Comparison of ENCODE assay signal across 10 cellular contexts in genomic region chr1:39047374-39048229, GRCh38. TPM values are rescaled to one million over a fixed set of nuclear protein-coding genes. Genes with fewer than 3 reads are reported as not detected.
DNase-seq lines count a peak whose midpoint lies in the region; ATAC-seq and TF ChIP-seq lines count a peak whose summit lies in the region.
"Had no signal": no experiment of that assay in that cellular context is flagged by ENCODE, and none has a peak within 500 bp of the region (broad histone marks: within the 10 kb centered on the region; RNA-seq: fewer than 3 reads in every experiment).

No MANE protein-coding gene starts in this region.

- H3K27ac ChIP-seq in breast epithelium (peak overlapping the region in 1 of 2 donors; percentile 58), right lobe of liver (peak overlapping the region in 1 of 3 donors; percentile 8), aorta (ENCODE audit: low read depth in 1 of 2, low read length in 2 of 2) (peak overlapping the region in 1 of 2 donors; percentile 28)
- H3K27ac ChIP-seq in CD4-positive, alpha-beta memory T cell (ENCODE audit: low read depth, low read length): no peak overlapping the region
- H3K27ac ChIP-seq: SK-N-MC had no signal

- TF ChIP-seq CTCF in MCF 10A (IDR thresholded peaks at IDR 0.05; ENCODE audit: unreplicated experiment): no peak
- TF ChIP-seq CTCF in breast epithelium (IDR thresholded peaks at IDR 0.05): no peak
- no peak for TF ChIP-seq CTCF in astrocyte of the spinal cord (IDR thresholded peaks at IDR 0.05; ENCODE audit: low read depth, low read length)
- TF ChIP-seq CTCF in right lobe of liver (IDR thresholded peaks at IDR 0.05): no peak

- no peak for TF ChIP-seq POLR2A in breast epithelium (IDR thresholded peaks at IDR 0.05)
- no peak for TF ChIP-seq POLR2A in right lobe of liver (IDR thresholded peaks at IDR 0.05)

- H3K27ac Mint-ChIP-seq in MCF 10A (ENCODE audit: low read depth, unreplicated experiment): no peak overlapping the region
- H3K27ac Mint-ChIP-seq in CD4-positive, alpha-beta memory T cell: no peak overlapping the region

- peaks cover 7% of the 10 kb centered on the region for H3K4me1 Mint-ChIP-seq in MCF 10A (ENCODE audit: insufficient read depth, unreplicated experiment)
- H3K4me1 Mint-ChIP-seq in CD4-positive, alpha-beta memory T cell: peaks cover 4 to 7% (median 5%) of the 10 kb centered on the region in 4 donors

- CTCF ChIA-PET in MCF 10A (lab: Yijun Ruan, JAX): no interaction called here
- CTCF ChIA-PET in CD4-positive, alpha-beta memory T cell (lab: Charles Lee; ENCODE audit: partially characterized antibody): interaction anchor here (0.6 to 1.1 kb wide), 2 partner anchors 46 to 76 kb away, joined by 3 to 4 read pairs; no protein-coding TSS in a partner anchor

- no peaks in the 10 kb centered on the region for H3K36me3 ChIP-seq in breast epithelium
- peaks cover 0 to 4% (median 1%) of the 10 kb centered on the region in 4 donors for H3K36me3 ChIP-seq in right lobe of liver
- H3K36me3 ChIP-seq in aorta (ENCODE audit: control insufficient read depth in 1 of 2, insufficient read depth in 2 of 2, low read length in 1 of 2): peaks cover 2 to 3% of the 10 kb centered on the region in 2 donors
- H3K36me3 ChIP-seq in CD4-positive, alpha-beta memory T cell (ENCODE audit: insufficient read depth, low read length): no peaks in the 10 kb centered on the region

- no peaks in the 10 kb centered on the region for H3K9me3 Mint-ChIP-seq in MCF 10A (ENCODE audit: unreplicated experiment)
- no peaks in the 10 kb centered on the region for H3K9me3 Mint-ChIP-seq in CD4-positive, alpha-beta memory T cell

- POLR2A ChIA-PET in MCF 10A (lab: Yijun Ruan, JAX): interaction anchor here (0.6 to 1.2 kb wide), 2 partner anchors 21 to 189 kb away, joined by 3 to 4 read pairs; partner anchors contain the start of gene NDUFS5
- POLR2A ChIA-PET in CD4-positive, alpha-beta memory T cell (lab: Charles Lee; ENCODE audit: partially characterized antibody): no interaction called here

- H3K27me3 ChIP-seq in breast epithelium: no peaks in the 10 kb centered on the region
- H3K27me3 ChIP-seq in right lobe of liver: no peaks in the 10 kb centered on the region
- H3K27me3 ChIP-seq in aorta (ENCODE audit: control insufficient read depth in 1 of 2, insufficient read depth in 2 of 2, low read length in 1 of 2): no peaks in the 10 kb centered on the region
- H3K27me3 ChIP-seq in CD4-positive, alpha-beta memory T cell (ENCODE audit: insufficient read depth, low read length): no peaks in the 10 kb centered on the region

- H3K4me3 ChIP-seq in breast epithelium: no peak overlapping the region
- H3K4me3 ChIP-seq in astrocyte of the spinal cord (ENCODE audit: low read depth, low read length): no peak overlapping the region
- no peak overlapping the region for H3K4me3 ChIP-seq in right lobe of liver
- H3K4me3 ChIP-seq in aorta (ENCODE audit: low read length in 2 of 2): no peak overlapping the region
- no peak overlapping the region for H3K4me3 ChIP-seq in CD4-positive, alpha-beta memory T cell (ENCODE audit: low read length in 2 of 2)
- H3K4me3 ChIP-seq: SK-N-MC had no signal

- ATAC-seq in right lobe of liver (peak; percentile 27 to 46 (median 36)), aorta (ENCODE audit: low FRiP score) (peak; percentile 90), HG03108 (IDR thresholded peaks at IDR 0.05; ENCODE audit: unreplicated experiment) (no peak)

- intact Hi-C loops in MCF 10A (cut with micrococcal nuclease): no loop called here
- intact Hi-C loops in breast epithelium (cut with DNase I; ENCODE audit: low total_unique reads): no loop called here
- intact Hi-C loops in right lobe of liver (cut with DNase I): no loop called here
- intact Hi-C loops in aorta (cut with DNase I): no loop called here
- intact Hi-C loops in CD4-positive, alpha-beta memory T cell (cut with micrococcal nuclease): no loop called here

- in situ Hi-C loops in astrocyte of the spinal cord (cut with HindIII; ENCODE audit: low sequenced_read_pairs): no loop called here

- no TSS peak for BruUV-seq in MCF 10A (replicated peaks; lab: Mats Ljungman, UMichigan)

- H3K4me1 ChIP-seq in breast epithelium (no peaks in the 10 kb centered on the region), right lobe of liver (no peaks in the 10 kb centered on the region), aorta (ENCODE audit: control insufficient read depth in 1 of 2, insufficient read depth in 2 of 2, low read length in 2 of 2) (no peaks in the 10 kb centered on the region)
- no peaks in the 10 kb centered on the region for H3K4me1 ChIP-seq in CD4-positive, alpha-beta memory T cell (ENCODE audit: insufficient read depth, low read length)

- WGBS in right lobe of liver (ENCODE audit: insufficient coverage, low coverage, low lambda C conversion rate, missing lambda C conversion rate): 72% methylated on average over 10 of the region's 12 CpGs
- 48 to 55% methylated on average over 12 of the region's 12 CpGs for WGBS in aorta, 2 donors

- H3K27me3 Mint-ChIP-seq in MCF 10A (ENCODE audit: insufficient read depth, unreplicated experiment): no peaks in the 10 kb centered on the region
- H3K27me3 Mint-ChIP-seq in CD4-positive, alpha-beta memory T cell: no peaks in the 10 kb centered on the region

- DNase-seq in MCF 10A (ENCODE audit: unreplicated experiment) (peak; percentile 68), breast epithelium (ENCODE audit: low spot score in 2 of 2) (no peak), astrocyte of the spinal cord (ENCODE audit: low read depth, low spot score) (peak; percentile 93), right lobe of liver (no peak), aorta (peak in 1 of 2 donors; percentile 61), NCI-H146 (lab: John Stamatoyannopoulos, UW) (no peak)
- no peak for DNase-seq in CD4-positive, alpha-beta memory T cell
- DNase-seq: kidney had no signal

- H3K36me3 Mint-ChIP-seq in MCF 10A (ENCODE audit: insufficient read depth, unreplicated experiment): peaks cover 33% of the 10 kb centered on the region
- peaks cover 27 to 28% of the 10 kb centered on the region in 2 donors for H3K36me3 Mint-ChIP-seq in CD4-positive, alpha-beta memory T cell

- H3K9me3 ChIP-seq in breast epithelium: no peaks in the 10 kb centered on the region
- H3K9me3 ChIP-seq in right lobe of liver: no peaks in the 10 kb centered on the region
- H3K9me3 ChIP-seq in aorta (ENCODE audit: control insufficient read depth, low read length): no peaks in the 10 kb centered on the region
- H3K9me3 ChIP-seq in CD4-positive, alpha-beta memory T cell (ENCODE audit: control insufficient read depth in 1 of 2, low read length in 2 of 2): no peaks in the 10 kb centered on the region

- H3K4me3 Mint-ChIP-seq in MCF 10A (ENCODE audit: unreplicated experiment): no peak overlapping the region
- no peak overlapping the region for H3K4me3 Mint-ChIP-seq in CD4-positive, alpha-beta memory T cell

RNA-seq across cellular contexts. Expression of gene NDUFS5, which starts 21.5 kb away (rescaled TPM):
- total RNA-seq in MCF 10A (2022) (224 and 233 TPM in 2 replicates), breast epithelium (100 to 1,000 TPM; 299 to 582 (median 393) TPM), right lobe of liver (100 to 1,000 TPM in 2 of 6 experiments, 10 to 100 TPM in 4; 86.2 to 352 (median 90.0) TPM), aorta (100 to 1,000 TPM; 114 to 134 TPM)
- polyA plus RNA-seq in aorta: 100 to 1,000 TPM; 511 to 574 TPM
- 100 to 1,000 TPM; 122 to 125 TPM for total RNA-seq in CD4-positive, alpha-beta memory T cell
- polyA plus RNA-seq in CD4-positive, alpha-beta memory T cell: 100 to 1,000 TPM; 616 to 665 TPM

RNA-seq across cellular contexts. Expression of gene AKIRIN1, which starts 56.5 kb away (rescaled TPM):
- 59.0 and 63.7 TPM in 2 replicates for total RNA-seq in MCF 10A (2022)
- 10 to 100 TPM; 34.7 to 35.1 (median 34.8) TPM for total RNA-seq in breast epithelium
- 10 to 100 TPM; 18.9 to 37.3 (median 28.5) TPM for total RNA-seq in right lobe of liver
- 10 to 100 TPM; 36.7 to 43.7 TPM for total RNA-seq in aorta
- polyA plus RNA-seq in aorta: 10 to 100 TPM; 22.0 to 40.8 TPM
- 10 to 100 TPM; 79.6 to 84.9 TPM for total RNA-seq in CD4-positive, alpha-beta memory T cell
- 100 to 1,000 TPM; 129 to 131 TPM for polyA plus RNA-seq in CD4-positive, alpha-beta memory T cell

Comparison
In these comparisons a context has a peak if more than half of its experiments do, and no peak if none do; other contexts are left out.
1. DNase-seq: peak in MCF 10A (single experiment) and astrocyte of the spinal cord (single experiment); none in breast epithelium (0 of 2), right lobe of liver (0 of 3), CD4-positive, alpha-beta memory T cell (0 of 5) and NCI-H146 (single experiment).